Comparison of ENCODE assay signal across 8 cellular contexts in genomic region chr9:5838884-5839571, GRCh38. TPM values are rescaled to one million over a fixed set of nuclear protein-coding genes. Genes with fewer than 3 reads are reported as not detected.
A peak's percentile ranks its signal among the peaks of the same experiment; 100 is the strongest.
DNase-seq lines count a peak whose midpoint lies in the region; ATAC-seq and TF ChIP-seq lines count a peak whose summit lies in the region.

No MANE protein-coding gene starts in this region.

- H3K9ac ChIP-seq in neural progenitor cell, result no peak overlapping the region

- no peaks in the 10 kb centered on the region for H4K20me1 ChIP-seq in neural progenitor cell (ENCODE audit: low read depth)

- DNase-seq in Caki2 (ENCODE audit: low read depth) (peak; percentile 72), LHCN-M2 (ENCODE audit: low read depth) (peak; percentile 82), astrocyte of the hippocampus (ENCODE audit: low read depth, low spot score) (peak; percentile 52), left colon (peak; percentile 43 to 80), natural killer cell (no peak), neural progenitor cell (ENCODE audit: low spot score) (no peak)

- H3K27me3 Mint-ChIP-seq in natural killer cell (ENCODE audit: low read depth in 2 of 2) (peaks cover 0 to 5% of the 10 kb centered on the region in 2 donors), neural progenitor cell (ENCODE audit: insufficient read depth, low read depth) (peaks cover 2% of the 10 kb centered on the region)

- H3K4me3 Mint-ChIP-seq in natural killer cell (no peak overlapping the region), neural progenitor cell (no peak overlapping the region)

- no peak overlapping the region for H3K27ac ChIP-seq in neural progenitor cell

- no peak overlapping the region for H3K4me3 ChIP-seq in neural progenitor cell

- H2AFZ ChIP-seq in neural progenitor cell (replicated peaks), result no peak overlapping the region

- no peaks in the 10 kb centered on the region for H3K79me2 ChIP-seq in neural progenitor cell (ENCODE audit: low read depth)

- no peaks in the 10 kb centered on the region for H3K27me3 ChIP-seq in neural progenitor cell

- in situ Hi-C loops in Caki2 (cut with HindIII; ENCODE audit: low pct_unique_long_range_greater_than_20kb, low sequenced_read_pairs), result no loop called here

- H3K4me2 ChIP-seq in neural progenitor cell, result no peak overlapping the region

- intact Hi-C loops in left colon (cut with DNase I, micrococcal nuclease), result no loop called here
- intact Hi-C loops in natural killer cell (cut with micrococcal nuclease), result no loop called here

- H3K27ac Mint-ChIP-seq in natural killer cell (no peak overlapping the region), neural progenitor cell (no peak overlapping the region)

- H3K36me3 ChIP-seq in neural progenitor cell, result no peaks in the 10 kb centered on the region

- H3K36me3 Mint-ChIP-seq in natural killer cell, result no peaks in the 10 kb centered on the region
- H3K36me3 Mint-ChIP-seq in neural progenitor cell, result no peaks in the 10 kb centered on the region

- H3K9me3 Mint-ChIP-seq in natural killer cell, result no peaks in the 10 kb centered on the region
- no peaks in the 10 kb centered on the region for H3K9me3 Mint-ChIP-seq in neural progenitor cell

- H3K9me3 ChIP-seq in neural progenitor cell (ENCODE audit: low read depth), result no peaks in the 10 kb centered on the region

- H3K4me1 Mint-ChIP-seq in natural killer cell (peaks cover 47% of the 10 kb centered on the region in 2 donors), neural progenitor cell (peaks cover 7% of the 10 kb centered on the region)

- H3K4me1 ChIP-seq in neural progenitor cell, result peaks cover 12% of the 10 kb centered on the region

- peak; percentile 98 for ATAC-seq in left colon
- no peak for ATAC-seq in natural killer cell
- ATAC-seq in GM21717 (IDR thresholded peaks at IDR 0.05; ENCODE audit: unreplicated experiment), result no peak
- no peak for ATAC-seq in GM21529 (IDR thresholded peaks at IDR 0.05; ENCODE audit: unreplicated experiment)

- no peaks in the 10 kb centered on the region for H3F3A ChIP-seq in neural progenitor cell (ENCODE audit: low read depth)

- no peak for TF ChIP-seq CTCF in natural killer cell (IDR thresholded peaks at IDR 0.05)
- no peak for TF ChIP-seq CTCF in neural progenitor cell (IDR thresholded peaks at IDR 0.05)

RNA-seq across cellular contexts. Expression of gene ERMP1, which starts 6.1 kb away (rescaled TPM):
- 12.6 and 16.3 TPM in 2 replicates for total RNA-seq in Caki2 (2014; rRNA removed; shearing (Covaris generic); ENCODE audit: low replicate concordance)
- total RNA-seq in LHCN-M2 (2014; rRNA removed) (5.1 and 8.1 TPM in 2 replicates), left colon (10 to 100 TPM; 33.6 to 44.5 TPM), natural killer cell (10 to 100 TPM; 24.7 to 52.0 (median 29.3) TPM), neural progenitor cell (ENCODE audit: low replicate concordance) (19.8 and 25.5 TPM in 2 replicates)
- 1.4 TPM for polyA plus RNA-seq in LHCN-M2 (2012)

RNA-seq across cellular contexts. Expression of gene MLANA, which starts 51.7 kb away (rescaled TPM):
- total RNA-seq in Caki2 (2014; rRNA removed; shearing (Covaris generic); ENCODE audit: low replicate concordance), result not detected in 2 replicates
- total RNA-seq in LHCN-M2 (2014; rRNA removed) (0.11 TPM in 1 of 2 replicates, not detected in the other), left colon (not detected), natural killer cell (not detected), neural progenitor cell (ENCODE audit: low replicate concordance) (not detected in 2 replicates)
- polyA plus RNA-seq in LHCN-M2 (2012), result 0.07 TPM

Comparison
In these comparisons a context has a peak if more than half of its experiments do, and no peak if none do; other contexts are left out.
1. DNase-seq: peak in Caki2 (single experiment), LHCN-M2 (single experiment), astrocyte of the hippocampus (single experiment) and left colon (2 of 2); none in natural killer cell (single experiment) and neural progenitor cell (single experiment).